Comparison of ENCODE assay signal across 6 cellular contexts in genomic region chr21:13463562-13463961, GRCh38.
DNase-seq lines count a peak whose midpoint lies in the region; ATAC-seq and TF ChIP-seq lines count a peak whose summit lies in the region.
"Not testable (repeated sequence)": the region's sequence is repeated elsewhere in the genome, so short reads cannot be mapped to it uniquely, and the experiment has no call there.

No MANE protein-coding gene starts in this region.

- POLR2A ChIA-PET in PC-3 (lab: Charles Lee; ENCODE audit: unreplicated experiment) = not testable (repeated sequence)

- H3K9me3 ChIP-seq in PC-3 (ENCODE audit: low read length) = not testable (repeated sequence)

- intact Hi-C loops in PC-3 (cut with micrococcal nuclease) = not testable (repeated sequence)

- H3K79me2 ChIP-seq in PC-3 (ENCODE audit: low read length) = not testable (repeated sequence)

- H3K4me3 Mint-ChIP-seq in activated T-helper 17 cell treated with anti-CD3 and anti-CD28 coated beads, Interleukin-2, amount 50 U/mL, for 72 hours; central memory CD8-positive, alpha-beta T cell; stimulated activated effector memory CD8-positive, alpha-beta T cell treated with anti-CD3 and anti-CD28 coated beads, Interleukin-12 subunit alpha, Interleukin-12 subunit beta, amount 100 ng/mL, for 72 hours: not testable (repeated sequence)

- H3K4me1 ChIP-seq in PC-3 (ENCODE audit: insufficient read depth, low read length) = not testable (repeated sequence)

- not testable (repeated sequence) for H3K27me3 Mint-ChIP-seq in activated T-helper 17 cell treated with anti-CD3 and anti-CD28 coated beads, Interleukin-2, amount 50 U/mL, for 72 hours; central memory CD8-positive, alpha-beta T cell

- H3F3A ChIP-seq in PC-3 (ENCODE audit: low read length, unreplicated experiment) = not testable (repeated sequence)

- H4K20me1 ChIP-seq in PC-3 (ENCODE audit: low read length) = not testable (repeated sequence)

- not testable (repeated sequence) for TF ChIP-seq CTCF in PC-3 (conservative IDR thresholded peaks at IDR 0.05; ENCODE audit: low read depth, low read length)

- DNase-seq in PC-3 = peak; percentile 2
- peak; percentile 9 for DNase-seq in activated CD4-positive, alpha-beta T cell treated with anti-CD3 and anti-CD28 coated beads for 48 hours
- not testable (repeated sequence) for DNase-seq in central memory CD8-positive, alpha-beta T cell (ENCODE audit: low spot score in 2 of 2); stimulated activated effector memory CD8-positive, alpha-beta T cell treated with anti-CD3 and anti-CD28 coated beads, Interleukin-12 subunit alpha, Interleukin-12 subunit beta, amount 100 ng/mL, for 72 hours (ENCODE audit: low spot score in 2 of 2)
- DNase-seq in stimulated activated CD4-positive, alpha-beta T cell treated with anti-CD3 and anti-CD28 coated beads, Interleukin-2, amount 100 ng/mL, for 24 hours = peak; percentile 2 to 16

- H3K36me3 ChIP-seq in PC-3 (ENCODE audit: low read depth, low read length) = not testable (repeated sequence)

- H3K9me2 ChIP-seq in PC-3 (replicated peaks; ENCODE audit: low read length) = not testable (repeated sequence)

- not testable (repeated sequence) for BruUV-seq in PC-3 (replicated peaks; lab: Mats Ljungman, UMichigan)

- H3K27ac ChIP-seq in PC-3 (ENCODE audit: low read length) = not testable (repeated sequence)

- H2AFZ ChIP-seq in PC-3 (ENCODE audit: low read length) = not testable (repeated sequence)

- not testable (repeated sequence) for H3K27me3 ChIP-seq in PC-3 (ENCODE audit: low read length)

- H3K27ac Mint-ChIP-seq in activated T-helper 17 cell treated with anti-CD3 and anti-CD28 coated beads, Interleukin-2, amount 50 U/mL, for 72 hours; central memory CD8-positive, alpha-beta T cell (ENCODE audit: low read depth); stimulated activated effector memory CD8-positive, alpha-beta T cell treated with anti-CD3 and anti-CD28 coated beads, Interleukin-12 subunit alpha, Interleukin-12 subunit beta, amount 100 ng/mL, for 72 hours: not testable (repeated sequence)

- not testable (repeated sequence) for H3K4me1 Mint-ChIP-seq in activated T-helper 17 cell treated with anti-CD3 and anti-CD28 coated beads, Interleukin-2, amount 50 U/mL, for 72 hours; central memory CD8-positive, alpha-beta T cell; stimulated activated effector memory CD8-positive, alpha-beta T cell treated with anti-CD3 and anti-CD28 coated beads, Interleukin-12 subunit alpha, Interleukin-12 subunit beta, amount 100 ng/mL, for 72 hours

- H3K9ac ChIP-seq in PC-3 (ENCODE audit: low read length) = not testable (repeated sequence)

- CTCF ChIA-PET in PC-3 (lab: Charles Lee) = not testable (repeated sequence)

- not testable (repeated sequence) for H3K36me3 Mint-ChIP-seq in activated T-helper 17 cell treated with anti-CD3 and anti-CD28 coated beads, Interleukin-2, amount 50 U/mL, for 72 hours (ENCODE audit: low read depth); central memory CD8-positive, alpha-beta T cell (ENCODE audit: insufficient read depth); stimulated activated effector memory CD8-positive, alpha-beta T cell treated with anti-CD3 and anti-CD28 coated beads, Interleukin-12 subunit alpha, Interleukin-12 subunit beta, amount 100 ng/mL, for 72 hours

- not testable (repeated sequence) for H3K9me3 Mint-ChIP-seq in activated T-helper 17 cell treated with anti-CD3 and anti-CD28 coated beads, Interleukin-2, amount 50 U/mL, for 72 hours; central memory CD8-positive, alpha-beta T cell; stimulated activated effector memory CD8-positive, alpha-beta T cell treated with anti-CD3 and anti-CD28 coated beads, Interleukin-12 subunit alpha, Interleukin-12 subunit beta, amount 100 ng/mL, for 72 hours

- not testable (repeated sequence) for ATAC-seq in PC-3
- peak; percentile 56 for ATAC-seq in activated T-helper 17 cell treated with anti-CD3 and anti-CD28 coated beads, Interleukin-2, amount 50 U/mL, for 72 hours (replicated peaks)
- ATAC-seq in central memory CD8-positive, alpha-beta T cell (replicated peaks; ENCODE audit: extremely low read depth, poor library complexity, severe bottlenecking) = peak; percentile 19
- peak; percentile 16 for ATAC-seq in stimulated activated effector memory CD8-positive, alpha-beta T cell treated with anti-CD3 and anti-CD28 coated beads, Interleukin-12 subunit alpha, Interleukin-12 subunit beta, amount 100 ng/mL, for 72 hours

- not testable (repeated sequence) for H3K4me3 ChIP-seq in PC-3 (ENCODE audit: low read length)

- not testable (repeated sequence) for H3K4me2 ChIP-seq in PC-3 (ENCODE audit: low read length)
